In the genomic region with DNA sequence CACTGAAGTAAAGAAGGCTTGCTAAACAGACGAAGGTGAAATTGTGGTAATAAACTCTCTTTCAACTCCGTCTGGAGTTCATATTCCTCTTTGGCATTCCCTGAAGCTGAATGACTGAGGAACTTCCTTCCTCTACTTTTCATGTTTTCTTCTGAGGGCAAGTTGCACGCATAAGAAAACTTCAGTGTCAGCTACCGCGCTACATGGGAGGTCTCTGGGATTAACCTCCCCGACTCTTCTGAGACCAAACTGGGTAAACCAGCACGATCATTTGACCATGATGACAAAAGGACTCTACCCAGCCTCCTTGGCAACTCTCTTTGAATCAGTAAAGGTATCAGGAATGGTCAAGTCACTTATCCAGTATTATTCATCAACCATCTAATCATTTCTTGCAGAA, we compare ENCODE assay signal across 38 cellular contexts. TPM values are rescaled to one million over a fixed set of nuclear protein-coding genes. Genes with fewer than 3 reads are reported as not detected.
"Had no signal": no experiment of that assay in that cellular context is flagged by ENCODE, and none has a peak within 500 bp of the region (broad histone marks: within the 10 kb centered on the region; RNA-seq: fewer than 3 reads in every experiment).

No MANE protein-coding gene starts in this region.

- DNase-seq: activated CD4-positive, alpha-beta memory T cell treated with anti-CD3 and anti-CD28 coated beads, Interleukin-2, amount 10 ng/mL, durations not matched to agents 7 days and 5 days; activated CD4-positive, alpha-beta T cell treated with anti-CD3 and anti-CD28 coated beads for 1 hour; activated CD4-positive, alpha-beta T cell treated with anti-CD3 and anti-CD28 coated beads for 36 hours; activated CD4-positive, alpha-beta T cell treated with anti-CD3 and anti-CD28 coated beads for 48 hours; activated CD4-positive, alpha-beta T cell treated with anti-CD3 and anti-CD28 coated beads, Interleukin-2, amount 10 ng/mL, durations not matched to agents 7 days and 5 days; activated CD4-positive, alpha-beta T cell treated with anti-CD3 and anti-CD28 coated beads, Interleukin-2, amount 50 U/mL, for 48 hours; activated CD4-positive, CD25-positive, alpha-beta regulatory T cell; activated CD8-positive, alpha-beta memory T cell treated with anti-CD3 and anti-CD28 coated beads for 24 hours; activated CD8-positive, alpha-beta memory T cell treated with anti-CD3 and anti-CD28 coated beads, Interleukin-2, amount 10 ng/mL, durations not matched to agents 7 days and 5 days; activated CD8-positive, alpha-beta memory T cell treated with anti-CD3 and anti-CD28 coated beads, Interleukin-2, amount 50 U/mL, for 48 hours; activated CD8-positive, alpha-beta T cell treated with anti-CD3 and anti-CD28 coated beads, Interleukin-2, amount 10 ng/mL, durations not matched to agents 7 days and 5 days; activated effector memory CD4-positive, alpha-beta T cell treated with Interleukin-2 at 50 U/mL for 16 hours; activated gamma-delta T cell; activated naive CD4-positive, alpha-beta T cell treated with anti-CD3 and anti-CD28 coated beads, Interleukin-2, amount 10 ng/mL, durations not matched to agents 7 days and 5 days; activated naive CD4-positive, alpha-beta T cell treated with Interleukin-2 at 50 U/mL for 16 hours; activated naive CD8-positive, alpha-beta T cell treated with anti-CD3 and anti-CD28 coated beads, Interleukin-2, amount 10 ng/mL, durations not matched to agents 7 days and 5 days; activated naive CD8-positive, alpha-beta T cell treated with anti-CD3 and anti-CD28 coated beads, Interleukin-2, amount 50 U/mL, for 24 hours; activated T-cell treated with anti-CD3 and anti-CD28 coated beads, Interleukin-2, amount 50 U/mL, for 24 hours; activated T-cell treated with anti-CD3 and anti-CD28 coated beads, Interleukin-2, amount 50 U/mL, for 48 hours; amygdala; anterior cingulate cortex; caudate nucleus; SW 1271; T-helper 1 cell; T-helper 2 cell; T-helper 9 cell; WERI-Rb-1 had no signal

- ATAC-seq: activated CD4-positive, alpha-beta T cell treated with anti-CD3 and anti-CD28 coated beads for 36 hours; activated CD4-positive, CD25-positive, alpha-beta regulatory T cell treated with anti-CD3 and anti-CD28 coated beads, Interleukin-2, amount 50 U/mL, for 24 hours; activated CD8-positive, alpha-beta memory T cell treated with anti-CD3 and anti-CD28 coated beads, Interleukin-2, amount 10 ng/mL, durations not matched to agents 7 days and 5 days; activated CD8-positive, alpha-beta T cell treated with anti-CD3 and anti-CD28 coated beads, Interleukin-2, amount 10 ng/mL, durations not matched to agents 7 days and 5 days; activated naive CD8-positive, alpha-beta T cell treated with anti-CD3 and anti-CD28 coated beads, Interleukin-2, amount 50 U/mL, for 24 hours had no signal

- H3K4me3 Mint-ChIP-seq: activated CD4-positive, alpha-beta memory T cell treated with anti-CD3 and anti-CD28 coated beads, Interleukin-2, amount 10 ng/mL, durations not matched to agents 7 days and 5 days; activated CD4-positive, alpha-beta T cell treated with anti-CD3 and anti-CD28 coated beads for 36 hours; activated CD4-positive, alpha-beta T cell treated with anti-CD3 and anti-CD28 coated beads, Interleukin-2, amount 10 ng/mL, durations not matched to agents 7 days and 5 days; activated CD8-positive, alpha-beta memory T cell treated with anti-CD3 and anti-CD28 coated beads, Interleukin-2, amount 10 ng/mL, durations not matched to agents 7 days and 5 days; activated CD8-positive, alpha-beta T cell treated with anti-CD3 and anti-CD28 coated beads, Interleukin-2, amount 10 ng/mL, durations not matched to agents 7 days and 5 days; activated naive CD4-positive, alpha-beta T cell treated with anti-CD3 and anti-CD28 coated beads, Interleukin-2, amount 10 ng/mL, durations not matched to agents 7 days and 5 days; activated naive CD4-positive, alpha-beta T cell treated with anti-CD3 and anti-CD28 coated beads, Interleukin-2, amount 50 U/mL, for 24 hours; activated naive CD8-positive, alpha-beta T cell; activated naive CD8-positive, alpha-beta T cell treated with anti-CD3 and anti-CD28 coated beads, Interleukin-2, amount 10 ng/mL, durations not matched to agents 7 days and 5 days; activated naive CD8-positive, alpha-beta T cell treated with anti-CD3 and anti-CD28 coated beads, Interleukin-2, amount 50 U/mL, for 24 hours; activated T-cell treated with anti-CD3 and anti-CD28 coated beads, Interleukin-2, amount 50 U/mL, for 24 hours; brain; central memory CD8-positive, alpha-beta T cell; T-helper 1 cell treated with Interleukin-12 subunit alpha and Interleukin-12 subunit beta and Interleukin-4 antibody, amounts not matched to agents 30 μg/mL and 1 μg/mL, for 36 hours; T-helper 2 cell treated with Interferon-gamma antibody and Interleukin-4, amounts not matched to agents 5 μg/mL and 100 μg/mL, for 36 hours; WTC11 had no signal

- H3K36me3 Mint-ChIP-seq: activated CD8-positive, alpha-beta memory T cell treated with anti-CD3 and anti-CD28 coated beads, Interleukin-2, amount 10 ng/mL, durations not matched to agents 7 days and 5 days; activated naive CD4-positive, alpha-beta T cell treated with anti-CD3 and anti-CD28 coated beads, Interleukin-2, amount 10 ng/mL, durations not matched to agents 7 days and 5 days; activated naive CD4-positive, alpha-beta T cell treated with anti-CD3 and anti-CD28 coated beads, Interleukin-2, amount 50 U/mL, for 24 hours; activated naive CD8-positive, alpha-beta T cell; activated naive CD8-positive, alpha-beta T cell treated with anti-CD3 and anti-CD28 coated beads, Interleukin-2, amount 10 ng/mL, durations not matched to agents 7 days and 5 days; WTC11 had no signal

- H3K27ac ChIP-seq: ascending aorta, cardiac muscle cell, WERI-Rb-1 had no signal

- H3K4me1 Mint-ChIP-seq: activated CD4-positive, alpha-beta memory T cell treated with anti-CD3 and anti-CD28 coated beads, Interleukin-2, amount 10 ng/mL, durations not matched to agents 7 days and 5 days; activated CD4-positive, alpha-beta T cell treated with anti-CD3 and anti-CD28 coated beads for 36 hours; activated CD4-positive, alpha-beta T cell treated with anti-CD3 and anti-CD28 coated beads, Interleukin-2, amount 10 ng/mL, durations not matched to agents 7 days and 5 days; activated CD8-positive, alpha-beta memory T cell treated with anti-CD3 and anti-CD28 coated beads, Interleukin-2, amount 10 ng/mL, durations not matched to agents 7 days and 5 days; activated naive CD4-positive, alpha-beta T cell treated with anti-CD3 and anti-CD28 coated beads, Interleukin-2, amount 10 ng/mL, durations not matched to agents 7 days and 5 days; activated naive CD4-positive, alpha-beta T cell treated with anti-CD3 and anti-CD28 coated beads, Interleukin-2, amount 50 U/mL, for 24 hours; activated naive CD8-positive, alpha-beta T cell treated with anti-CD3 and anti-CD28 coated beads, Interleukin-2, amount 10 ng/mL, durations not matched to agents 7 days and 5 days; activated naive CD8-positive, alpha-beta T cell treated with anti-CD3 and anti-CD28 coated beads, Interleukin-2, amount 50 U/mL, for 24 hours; central memory CD8-positive, alpha-beta T cell; WTC11 had no signal

- H3K4me3 ChIP-seq: ascending aorta, cardiac muscle cell had no signal

- H3K36me3 ChIP-seq: ascending aorta, cardiac muscle cell, WERI-Rb-1 had no signal

- H3K27me3 Mint-ChIP-seq: activated naive CD4-positive, alpha-beta T cell treated with anti-CD3 and anti-CD28 coated beads, Interleukin-2, amount 10 ng/mL, durations not matched to agents 7 days and 5 days; activated naive CD8-positive, alpha-beta T cell; brain had no signal

- H3K27ac Mint-ChIP-seq: activated CD4-positive, alpha-beta memory T cell treated with anti-CD3 and anti-CD28 coated beads, Interleukin-2, amount 10 ng/mL, durations not matched to agents 7 days and 5 days; activated CD4-positive, alpha-beta T cell treated with anti-CD3 and anti-CD28 coated beads for 36 hours; activated CD4-positive, alpha-beta T cell treated with anti-CD3 and anti-CD28 coated beads, Interleukin-2, amount 10 ng/mL, durations not matched to agents 7 days and 5 days; activated CD8-positive, alpha-beta memory T cell treated with anti-CD3 and anti-CD28 coated beads, Interleukin-2, amount 10 ng/mL, durations not matched to agents 7 days and 5 days; activated CD8-positive, alpha-beta T cell treated with anti-CD3 and anti-CD28 coated beads, Interleukin-2, amount 10 ng/mL, durations not matched to agents 7 days and 5 days; activated naive CD4-positive, alpha-beta T cell treated with anti-CD3 and anti-CD28 coated beads, Interleukin-2, amount 10 ng/mL, durations not matched to agents 7 days and 5 days; activated naive CD4-positive, alpha-beta T cell treated with anti-CD3 and anti-CD28 coated beads, Interleukin-2, amount 50 U/mL, for 24 hours; activated naive CD8-positive, alpha-beta T cell; activated naive CD8-positive, alpha-beta T cell treated with anti-CD3 and anti-CD28 coated beads, Interleukin-2, amount 10 ng/mL, durations not matched to agents 7 days and 5 days; activated naive CD8-positive, alpha-beta T cell treated with anti-CD3 and anti-CD28 coated beads, Interleukin-2, amount 50 U/mL, for 24 hours; activated T-cell treated with anti-CD3 and anti-CD28 coated beads, Interleukin-2, amount 50 U/mL, for 24 hours; activated T-helper 2 cell treated with anti-CD3 and anti-CD28 coated beads, Interferon-gamma antibody, Interleukin-2, Interleukin-4, amounts not matched to agents 10 μg/mL and 5 μg/mL and 100 μg/mL, durations not matched to agents 14 hours and 24 hours and 36 hours; T-helper 1 cell treated with Interleukin-12 subunit alpha and Interleukin-12 subunit beta and Interleukin-4 antibody, amounts not matched to agents 30 μg/mL and 1 μg/mL, for 36 hours; T-helper 2 cell treated with Interferon-gamma antibody and Interleukin-4, amounts not matched to agents 5 μg/mL and 100 μg/mL, for 36 hours; WTC11 had no signal

- H3K27me3 ChIP-seq: ascending aorta, cardiac muscle cell had no signal

- H3K9me3 ChIP-seq: ascending aorta had no signal

- H3K9me3 Mint-ChIP-seq: activated CD4-positive, alpha-beta memory T cell treated with anti-CD3 and anti-CD28 coated beads, Interleukin-2, amount 10 ng/mL, durations not matched to agents 7 days and 5 days; activated CD4-positive, alpha-beta T cell treated with anti-CD3 and anti-CD28 coated beads, Interleukin-2, amount 10 ng/mL, durations not matched to agents 7 days and 5 days; activated naive CD4-positive, alpha-beta T cell treated with anti-CD3 and anti-CD28 coated beads, Interleukin-2, amount 10 ng/mL, durations not matched to agents 7 days and 5 days; activated naive CD4-positive, alpha-beta T cell treated with anti-CD3 and anti-CD28 coated beads, Interleukin-2, amount 50 U/mL, for 24 hours; activated naive CD8-positive, alpha-beta T cell treated with anti-CD3 and anti-CD28 coated beads, Interleukin-2, amount 10 ng/mL, durations not matched to agents 7 days and 5 days; activated naive CD8-positive, alpha-beta T cell treated with anti-CD3 and anti-CD28 coated beads, Interleukin-2, amount 50 U/mL, for 24 hours; activated T-cell treated with anti-CD3 and anti-CD28 coated beads, Interleukin-2, amount 50 U/mL, for 24 hours; activated T-helper 2 cell treated with anti-CD3 and anti-CD28 coated beads, Interferon-gamma antibody, Interleukin-2, Interleukin-4, amounts not matched to agents 10 μg/mL and 5 μg/mL and 100 μg/mL, durations not matched to agents 14 hours and 24 hours and 36 hours; brain; central memory CD8-positive, alpha-beta T cell; T-helper 1 cell treated with Interleukin-12 subunit alpha and Interleukin-12 subunit beta and Interleukin-4 antibody, amounts not matched to agents 30 μg/mL and 1 μg/mL, for 36 hours; T-helper 2 cell treated with Interferon-gamma antibody and Interleukin-4, amounts not matched to agents 5 μg/mL and 100 μg/mL, for 36 hours; WTC11 had no signal

RNA-seq across cellular contexts. Expression of gene RHOBTB1, which starts 44.7 kb away (rescaled TPM):
- total RNA-seq: activated naive CD8-positive, alpha-beta T cell treated with anti-CD3 and anti-CD28 coated beads, Interleukin-2, amount 10 ng/mL, durations not matched to agents 7 days and 5 days had no signal
